ENCODE assay signal across 1 cellular context in the genomic region with DNA sequence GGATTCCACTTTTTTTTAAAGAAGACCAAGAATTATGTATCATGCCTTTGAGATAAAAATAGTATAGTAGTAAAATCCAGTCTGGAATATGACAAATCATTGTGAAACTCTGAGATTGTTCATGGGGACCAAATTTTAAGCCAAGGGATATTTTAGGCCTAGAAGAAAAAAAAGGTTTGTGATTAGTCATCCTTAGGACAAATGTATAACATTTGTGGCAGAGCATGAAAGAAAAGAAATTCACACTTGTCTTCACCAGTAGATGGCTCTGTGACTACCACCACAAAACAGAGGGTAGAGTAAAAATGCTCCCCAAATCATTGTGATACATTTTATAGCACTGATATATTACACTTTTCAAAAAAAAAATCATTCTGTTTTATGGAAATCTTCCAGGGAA.
TF ChIP-seq lines count a peak whose summit lies in the region.

No MANE protein-coding gene starts in this region.

TF ChIP-seq in IMR-90, 13 proteins besides CTCF, POLR2A, EP300 and RAD21 (continued from another document):
- TF ChIP-seq MAZ (IDR thresholded peaks at IDR 0.05; ENCODE audit: borderline replicate concordance, low read depth, low read length): no peak
- TF ChIP-seq CHD1 (IDR thresholded peaks at IDR 0.05; ENCODE audit: low read depth, low read length): no peak
- peak; percentile 41; the same call in 1 of the 2 replicates for TF ChIP-seq NFE2L2 (IDR thresholded peaks at IDR 0.05; ENCODE audit: low read depth, low read length)
- no peak for TF ChIP-seq MAFK (IDR thresholded peaks at IDR 0.05; ENCODE audit: low read depth, low read length)
TF ChIP-seq in IMR-90: peak in this region for 4.
